14 cellular contexts compared by ENCODE assay signal in genomic region chr18:62632788-62633455, GRCh38.
"Had no signal": no experiment of that assay in that cellular context is flagged by ENCODE, and none has a peak within 500 bp of the region (broad histone marks: within the 10 kb centered on the region; RNA-seq: fewer than 3 reads in every experiment).

No MANE protein-coding gene starts in this region.

- H3K4me3 ChIP-seq: gastrocnemius medialis, lung, pancreas had no signal

- H3K36me3 ChIP-seq: gastrocnemius medialis, neutrophil, pancreas had no signal

- H3K9me3 ChIP-seq: gastrocnemius medialis, neutrophil, pancreas had no signal

- H3K27me3 ChIP-seq: gastrocnemius medialis, neutrophil, pancreas had no signal

- H3K27ac ChIP-seq: gastrocnemius medialis, neutrophil, pancreas had no signal

- H3K4me1 ChIP-seq: gastrocnemius medialis, pancreas had no signal

- ATAC-seq: gastrocnemius medialis, pancreas, sciatic nerve had no signal

- DNase-seq: activated CD4-positive, alpha-beta T cell treated with anti-CD3 and anti-CD28 coated beads for 1 hour; activated CD4-positive, alpha-beta T cell treated with anti-CD3 and anti-CD28 coated beads, Interleukin-2, amount 50 U/mL, for 4 hours; activated gamma-delta T cell; effector CD4-positive, alpha-beta T cell; gastrocnemius medialis; head of caudate nucleus; immature natural killer cell; natural killer cell; pancreas; stimulated activated CD4-positive, alpha-beta T cell treated with anti-CD3 and anti-CD28 coated beads, Interleukin-12 subunit alpha, Interleukin-12 subunit beta, amount 100 ng/mL, for 4 hours; stimulated activated CD4-positive, alpha-beta T cell treated with anti-CD3 and anti-CD28 coated beads, Interleukin-1b, Interleukin-23, amount 100 ng/mL, for 48 hours had no signal

- FAIRE-seq: pancreas had no signal
